ENCODE assay signal across 8 cellular contexts in genomic region chr22:44990810-44991209, GRCh38. TPM values are rescaled to one million over a fixed set of nuclear protein-coding genes. Genes with fewer than 3 reads are reported as not detected.
"Had no signal": no experiment of that assay in that cellular context is flagged by ENCODE, and none has a peak within 500 bp of the region (broad histone marks: within the 10 kb centered on the region; RNA-seq: fewer than 3 reads in every experiment).

No MANE protein-coding gene starts in this region.

- H3K4me3 Mint-ChIP-seq: HFFc6 had no signal

- H2AFZ ChIP-seq: GM23248 had no signal

- H3K4me3 ChIP-seq: GM23248, K562 had no signal

- H3K9ac ChIP-seq: GM23248 had no signal

- H3K27ac Mint-ChIP-seq: HFFc6 had no signal

- ATAC-seq: K562 had no signal

- H3K9me3 Mint-ChIP-seq: HFFc6 had no signal

- H3K27ac ChIP-seq: GM23248, HL-60 had no signal

- DNase-seq: GM23248, H7, HCEC 1CT, HFFc6, IMR-90, KG1 had no signal

RNA-seq across cellular contexts. Expression of gene PHF21B, which starts 19.0 kb away (rescaled TPM):
- total RNA-seq: GM23248, HFFc6, IMR-90, K562 had no signal
- polyA plus RNA-seq: GM23248 had no signal
